Comparison of ENCODE assay signal across 30 cellular contexts in genomic region chr2:141582213-141582612, GRCh38.
"Had no signal": no experiment of that assay in that cellular context is flagged by ENCODE, and none has a peak within 500 bp of the region (broad histone marks: within the 10 kb centered on the region; RNA-seq: fewer than 3 reads in every experiment).

No MANE protein-coding gene starts in this region.

- H3K4me1 ChIP-seq: adrenal gland, vagina had no signal

- H3K4me1 Mint-ChIP-seq: activated CD4-positive, alpha-beta T cell treated with anti-CD3 and anti-CD28 coated beads, Interleukin-2, amount 10 ng/mL, durations not matched to agents 24 days and 14 days; activated naive CD8-positive, alpha-beta T cell treated with anti-CD3 and anti-CD28 coated beads for 36 hours; brain; nephron; stimulated activated memory B cell treated with anti-CD40 and anti-IgM and Interleukin-4, amounts not matched to agents 10 μg/mL and 1 μg/mL and 100 μg/mL, for 72 hours; stimulated activated naive CD8-positive, alpha-beta T cell treated with anti-CD3 and anti-CD28 coated beads, Interleukin-15, amount 100 ng/mL, for 72 hours had no signal

- H3K36me3 Mint-ChIP-seq: activated CD4-positive, alpha-beta memory T cell treated with anti-CD3 and anti-CD28 coated beads for 36 hours; activated naive CD8-positive, alpha-beta T cell treated with anti-CD3 and anti-CD28 coated beads for 36 hours; brain; stimulated activated memory B cell treated with anti-CD40 and anti-IgM and Interleukin-4, amounts not matched to agents 10 μg/mL and 1 μg/mL and 100 μg/mL, for 72 hours; type B pancreatic cell had no signal

- ATAC-seq: sciatic nerve; stimulated activated memory B cell treated with anti-CD40 and anti-IgM and Interleukin-4, amounts not matched to agents 10 μg/mL and 1 μg/mL and 100 μg/mL, for 72 hours; stimulated activated naive CD8-positive, alpha-beta T cell treated with anti-CD3 and anti-CD28 coated beads, Interleukin-15, amount 100 ng/mL, for 72 hours had no signal

- H3K9me3 Mint-ChIP-seq: activated CD4-positive, alpha-beta T cell treated with anti-CD3 and anti-CD28 coated beads, Interleukin-2, amount 10 ng/mL, durations not matched to agents 24 days and 14 days; activated naive CD8-positive, alpha-beta T cell treated with anti-CD3 and anti-CD28 coated beads for 36 hours; brain; nephron; stimulated activated memory B cell treated with anti-CD40 and anti-IgM and Interleukin-4, amounts not matched to agents 10 μg/mL and 1 μg/mL and 100 μg/mL, for 72 hours; stimulated activated naive CD8-positive, alpha-beta T cell treated with anti-CD3 and anti-CD28 coated beads, Interleukin-15, amount 100 ng/mL, for 72 hours; T-helper 1 cell treated with Interleukin-12 subunit alpha and Interleukin-12 subunit beta and Interleukin-4 antibody, amounts not matched to agents 30 μg/mL and 1 μg/mL, for 36 hours; type B pancreatic cell had no signal

- H3K4me3 ChIP-seq: adrenal gland, cardiac muscle cell, skin epidermis, vagina had no signal

- H3K27me3 ChIP-seq: adrenal gland, cardiac muscle cell, vagina had no signal

- H3K27me3 Mint-ChIP-seq: activated CD4-positive, alpha-beta memory T cell treated with anti-CD3 and anti-CD28 coated beads for 36 hours; activated CD4-positive, alpha-beta T cell treated with anti-CD3 and anti-CD28 coated beads, Interleukin-2, amount 10 ng/mL, durations not matched to agents 24 days and 14 days; activated naive CD8-positive, alpha-beta T cell treated with anti-CD3 and anti-CD28 coated beads for 36 hours; brain; stimulated activated memory B cell treated with anti-CD40 and anti-IgM and Interleukin-4, amounts not matched to agents 10 μg/mL and 1 μg/mL and 100 μg/mL, for 72 hours; stimulated activated naive CD8-positive, alpha-beta T cell treated with anti-CD3 and anti-CD28 coated beads, Interleukin-15, amount 100 ng/mL, for 72 hours; type B pancreatic cell had no signal

- H3K27ac Mint-ChIP-seq: activated CD4-positive, alpha-beta memory T cell treated with anti-CD3 and anti-CD28 coated beads for 36 hours; activated CD4-positive, alpha-beta T cell treated with anti-CD3 and anti-CD28 coated beads, Interleukin-2, amount 10 ng/mL, durations not matched to agents 24 days and 14 days; activated naive CD4-positive, alpha-beta T cell treated with anti-CD3 and anti-CD28 coated beads for 36 hours; activated naive CD8-positive, alpha-beta T cell treated with anti-CD3 and anti-CD28 coated beads for 36 hours; activated T-helper 1 cell treated with anti-CD3 and anti-CD28 coated beads, Interleukin-12 subunit alpha, Interleukin-12 subunit beta, Interleukin-2, Interleukin-4 antibody, amounts not matched to agents 30 ng/mL and 10 ng/mL and 1 ng/mL, durations not matched to agents 14 hours and 24 hours and 36 hours; brain; nephron; stimulated activated memory B cell treated with anti-CD40 and anti-IgM and Interleukin-4, amounts not matched to agents 10 μg/mL and 1 μg/mL and 100 μg/mL, for 72 hours; T-helper 1 cell treated with Interleukin-12 subunit alpha and Interleukin-12 subunit beta and Interleukin-4 antibody, amounts not matched to agents 30 μg/mL and 1 μg/mL, for 36 hours; type B pancreatic cell had no signal

- H3K27ac ChIP-seq: adrenal gland, cardiac muscle cell, skin epidermis, vagina, WERI-Rb-1 had no signal

- DNase-seq: activated CD4-positive, alpha-beta memory T cell treated with anti-CD3 and anti-CD28 coated beads for 36 hours; activated CD4-positive, alpha-beta T cell treated with anti-CD3 and anti-CD28 coated beads, Interleukin-2, amount 10 ng/mL, durations not matched to agents 24 days and 14 days; activated CD4-positive, CD25-positive, alpha-beta regulatory T cell treated with anti-CD3 and anti-CD28 coated beads, Interleukin-2, amount 50 U/mL, for 72 hours; activated CD8-positive, alpha-beta memory T cell treated with anti-CD3 and anti-CD28 coated beads, Interleukin-2, amount 50 U/mL, for 4 hours; activated effector memory CD4-positive, alpha-beta T cell treated with anti-CD3 and anti-CD28 coated beads, Interleukin-2, amount 50 U/mL, for 16 hours; activated naive CD4-positive, alpha-beta T cell treated with anti-CD3 and anti-CD28 coated beads for 36 hours; activated naive CD8-positive, alpha-beta T cell treated with anti-CD3 and anti-CD28 coated beads for 36 hours; activated T-cell treated with anti-CD3 and anti-CD28 coated beads, Interleukin-2, amount 50 U/mL, for 1 hour; adrenal gland; aorta; cortex of kidney; foreskin fibroblast; head of caudate nucleus; hypothalamus; stimulated activated CD4-positive, alpha-beta T cell treated with anti-CD3 and anti-CD28 coated beads, Interleukin-12 subunit alpha, Interleukin-12 subunit beta, amount 100 ng/mL, for 4 hours; stimulated activated CD4-positive, alpha-beta T cell treated with anti-CD3 and anti-CD28 coated beads, Interleukin-4, amount 100 ng/mL, for 24 hours; stimulated activated naive CD8-positive, alpha-beta T cell treated with anti-CD3 and anti-CD28 coated beads, Interleukin-15, amount 100 ng/mL, for 72 hours; substantia nigra; T-helper 9 cell; WERI-Rb-1 had no signal

- H3K4me3 Mint-ChIP-seq: activated CD4-positive, alpha-beta memory T cell treated with anti-CD3 and anti-CD28 coated beads for 36 hours; activated CD4-positive, alpha-beta T cell treated with anti-CD3 and anti-CD28 coated beads, Interleukin-2, amount 10 ng/mL, durations not matched to agents 24 days and 14 days; activated naive CD4-positive, alpha-beta T cell treated with anti-CD3 and anti-CD28 coated beads for 36 hours; activated naive CD8-positive, alpha-beta T cell treated with anti-CD3 and anti-CD28 coated beads for 36 hours; activated T-helper 1 cell treated with anti-CD3 and anti-CD28 coated beads, Interleukin-12 subunit alpha, Interleukin-12 subunit beta, Interleukin-2, Interleukin-4 antibody, amounts not matched to agents 30 ng/mL and 10 ng/mL and 1 ng/mL, durations not matched to agents 14 hours and 24 hours and 36 hours; brain; nephron; stimulated activated memory B cell treated with anti-CD40 and anti-IgM and Interleukin-4, amounts not matched to agents 10 μg/mL and 1 μg/mL and 100 μg/mL, for 72 hours; stimulated activated naive CD8-positive, alpha-beta T cell treated with anti-CD3 and anti-CD28 coated beads, Interleukin-15, amount 100 ng/mL, for 72 hours; T-helper 1 cell treated with Interleukin-12 subunit alpha and Interleukin-12 subunit beta and Interleukin-4 antibody, amounts not matched to agents 30 μg/mL and 1 μg/mL, for 36 hours; type B pancreatic cell had no signal

- H3K36me3 ChIP-seq: adrenal gland, cardiac muscle cell, vagina, WERI-Rb-1 had no signal
